1 cellular context compared by ENCODE assay signal in the genomic region with DNA sequence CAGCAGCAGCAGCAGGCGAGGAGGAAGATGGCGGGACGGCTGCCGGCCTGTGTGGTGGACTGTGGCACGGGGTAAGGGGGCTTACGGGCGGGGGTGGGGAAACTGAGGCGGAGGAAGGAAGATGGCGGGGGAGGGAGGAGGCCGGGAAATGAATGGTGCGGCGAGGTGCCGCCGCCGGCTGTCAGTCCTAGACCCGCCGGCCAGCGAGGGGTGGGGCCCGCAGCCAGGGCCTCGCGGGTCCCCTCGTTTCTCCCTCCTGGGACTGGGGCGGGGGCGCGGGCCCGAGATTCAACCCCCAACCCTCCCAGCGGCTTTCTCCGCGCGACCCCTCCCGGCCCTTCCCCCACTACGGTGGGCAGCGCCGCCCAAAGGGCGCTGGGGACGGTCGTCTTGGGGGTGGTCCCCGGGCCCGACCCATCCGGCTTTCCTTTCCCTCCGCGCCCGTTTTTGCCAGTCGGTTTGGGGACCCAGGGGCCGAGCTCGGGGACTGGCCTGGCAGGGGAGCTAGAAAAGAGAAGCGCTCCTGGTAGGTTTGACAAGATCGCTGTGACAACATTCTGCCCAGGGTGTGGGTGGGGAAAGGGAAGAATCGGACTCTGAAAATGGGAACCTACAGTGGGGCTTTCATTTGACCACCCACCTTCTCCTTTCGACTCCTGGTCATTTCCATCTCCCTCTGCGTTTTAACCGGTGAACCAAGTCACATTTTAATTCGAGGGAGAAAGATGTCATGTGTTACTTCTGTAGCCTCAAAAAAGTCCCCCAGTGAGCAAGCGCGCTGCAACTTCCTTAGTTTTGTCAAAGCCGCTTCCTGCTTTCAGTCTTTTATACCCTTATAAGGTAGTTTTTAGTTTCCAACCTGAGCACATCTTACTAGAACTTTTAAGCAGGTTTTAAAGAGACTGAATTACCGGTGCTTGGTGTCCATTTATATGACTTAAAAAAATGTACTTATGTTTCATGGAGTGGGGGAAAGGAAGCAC.
TF ChIP-seq lines count a peak whose summit lies in the region.

No MANE protein-coding gene starts in this region.

TF ChIP-seq in K562, 482 proteins besides CTCF, POLR2A, EP300 and RAD21 (continued from another document and continues in another):
- TF ChIP-seq, protein P1, sequence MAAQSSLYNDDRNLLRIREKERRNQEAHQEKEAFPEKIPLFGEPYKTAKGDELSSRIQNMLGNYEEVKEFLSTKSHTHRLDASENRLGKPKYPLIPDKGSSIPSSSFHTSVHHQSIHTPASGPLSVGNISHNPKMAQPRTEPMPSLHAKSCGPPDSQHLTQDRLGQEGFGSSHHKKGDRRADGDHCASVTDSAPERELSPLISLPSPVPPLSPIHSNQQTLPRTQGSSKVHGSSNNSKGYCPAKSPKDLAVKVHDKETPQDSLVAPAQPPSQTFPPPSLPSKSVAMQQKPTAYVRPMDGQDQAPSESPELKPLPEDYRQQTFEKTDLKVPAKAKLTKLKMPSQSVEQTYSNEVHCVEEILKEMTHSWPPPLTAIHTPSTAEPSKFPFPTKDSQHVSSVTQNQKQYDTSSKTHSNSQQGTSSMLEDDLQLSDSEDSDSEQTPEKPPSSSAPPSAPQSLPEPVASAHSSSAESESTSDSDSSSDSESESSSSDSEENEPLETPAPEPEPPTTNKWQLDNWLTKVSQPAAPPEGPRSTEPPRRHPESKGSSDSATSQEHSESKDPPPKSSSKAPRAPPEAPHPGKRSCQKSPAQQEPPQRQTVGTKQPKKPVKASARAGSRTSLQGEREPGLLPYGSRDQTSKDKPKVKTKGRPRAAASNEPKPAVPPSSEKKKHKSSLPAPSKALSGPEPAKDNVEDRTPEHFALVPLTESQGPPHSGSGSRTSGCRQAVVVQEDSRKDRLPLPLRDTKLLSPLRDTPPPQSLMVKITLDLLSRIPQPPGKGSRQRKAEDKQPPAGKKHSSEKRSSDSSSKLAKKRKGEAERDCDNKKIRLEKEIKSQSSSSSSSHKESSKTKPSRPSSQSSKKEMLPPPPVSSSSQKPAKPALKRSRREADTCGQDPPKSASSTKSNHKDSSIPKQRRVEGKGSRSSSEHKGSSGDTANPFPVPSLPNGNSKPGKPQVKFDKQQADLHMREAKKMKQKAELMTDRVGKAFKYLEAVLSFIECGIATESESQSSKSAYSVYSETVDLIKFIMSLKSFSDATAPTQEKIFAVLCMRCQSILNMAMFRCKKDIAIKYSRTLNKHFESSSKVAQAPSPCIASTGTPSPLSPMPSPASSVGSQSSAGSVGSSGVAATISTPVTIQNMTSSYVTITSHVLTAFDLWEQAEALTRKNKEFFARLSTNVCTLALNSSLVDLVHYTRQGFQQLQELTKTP (IDR thresholded peaks at IDR 0.05; ENCODE audit: low read depth in 1 of 2, partially characterized antibody in 2 of 2) = peak in 1 of 2 experiments; percentile 53
- peak; percentile 68; the same call in 1 of the 2 replicates for TF ChIP-seq MYC (IDR thresholded peaks at IDR 0.05; ENCODE audit: low read depth, low read length)
- no peak for TF ChIP-seq MYC (CRISPR knock-in tag; IDR thresholded peaks at IDR 0.05; ENCODE audit: borderline replicate concordance, low read depth)
- TF ChIP-seq ARNT (IDR thresholded peaks at IDR 0.05) = peak in 1 of 2 experiments; percentile 22; a peak in 1 of 4 replicates
- TF ChIP-seq, protein P2, sequence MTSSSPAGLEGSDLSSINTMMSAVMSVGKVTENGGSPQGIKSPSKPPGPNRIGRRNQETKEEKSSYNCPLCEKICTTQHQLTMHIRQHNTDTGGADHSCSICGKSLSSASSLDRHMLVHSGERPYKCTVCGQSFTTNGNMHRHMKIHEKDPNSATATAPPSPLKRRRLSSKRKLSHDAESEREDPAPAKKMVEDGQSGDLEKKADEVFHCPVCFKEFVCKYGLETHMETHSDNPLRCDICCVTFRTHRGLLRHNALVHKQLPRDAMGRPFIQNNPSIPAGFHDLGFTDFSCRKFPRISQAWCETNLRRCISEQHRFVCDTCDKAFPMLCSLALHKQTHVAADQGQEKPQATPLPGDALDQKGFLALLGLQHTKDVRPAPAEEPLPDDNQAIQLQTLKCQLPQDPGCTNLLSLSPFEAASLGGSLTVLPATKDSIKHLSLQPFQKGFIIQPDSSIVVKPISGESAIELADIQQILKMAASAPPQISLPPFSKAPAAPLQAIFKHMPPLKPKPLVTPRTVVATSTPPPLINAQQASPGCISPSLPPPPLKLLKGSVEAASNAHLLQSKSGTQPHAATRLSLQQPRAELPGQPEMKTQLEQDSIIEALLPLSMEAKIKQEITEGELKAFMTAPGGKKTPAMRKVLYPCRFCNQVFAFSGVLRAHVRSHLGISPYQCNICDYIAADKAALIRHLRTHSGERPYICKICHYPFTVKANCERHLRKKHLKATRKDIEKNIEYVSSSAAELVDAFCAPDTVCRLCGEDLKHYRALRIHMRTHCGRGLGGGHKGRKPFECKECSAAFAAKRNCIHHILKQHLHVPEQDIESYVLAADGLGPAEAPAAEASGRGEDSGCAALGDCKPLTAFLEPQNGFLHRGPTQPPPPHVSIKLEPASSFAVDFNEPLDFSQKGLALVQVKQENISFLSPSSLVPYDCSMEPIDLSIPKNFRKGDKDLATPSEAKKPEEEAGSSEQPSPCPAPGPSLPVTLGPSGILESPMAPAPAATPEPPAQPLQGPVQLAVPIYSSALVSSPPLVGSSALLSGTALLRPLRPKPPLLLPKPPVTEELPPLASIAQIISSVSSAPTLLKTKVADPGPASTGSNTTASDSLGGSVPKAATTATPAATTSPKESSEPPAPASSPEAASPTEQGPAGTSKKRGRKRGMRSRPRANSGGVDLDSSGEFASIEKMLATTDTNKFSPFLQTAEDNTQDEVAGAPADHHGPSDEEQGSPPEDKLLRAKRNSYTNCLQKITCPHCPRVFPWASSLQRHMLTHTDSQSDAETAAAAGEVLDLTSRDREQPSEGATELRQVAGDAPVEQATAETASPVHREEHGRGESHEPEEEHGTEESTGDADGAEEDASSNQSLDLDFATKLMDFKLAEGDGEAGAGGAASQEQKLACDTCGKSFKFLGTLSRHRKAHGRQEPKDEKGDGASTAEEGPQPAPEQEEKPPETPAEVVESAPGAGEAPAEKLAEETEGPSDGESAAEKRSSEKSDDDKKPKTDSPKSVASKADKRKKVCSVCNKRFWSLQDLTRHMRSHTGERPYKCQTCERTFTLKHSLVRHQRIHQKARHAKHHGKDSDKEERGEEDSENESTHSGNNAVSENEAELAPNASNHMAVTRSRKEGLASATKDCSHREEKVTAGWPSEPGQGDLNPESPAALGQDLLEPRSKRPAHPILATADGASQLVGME (CRISPR knock-in tag; IDR thresholded peaks at IDR 0.05) = no peak
- TF ChIP-seq, protein P3, sequence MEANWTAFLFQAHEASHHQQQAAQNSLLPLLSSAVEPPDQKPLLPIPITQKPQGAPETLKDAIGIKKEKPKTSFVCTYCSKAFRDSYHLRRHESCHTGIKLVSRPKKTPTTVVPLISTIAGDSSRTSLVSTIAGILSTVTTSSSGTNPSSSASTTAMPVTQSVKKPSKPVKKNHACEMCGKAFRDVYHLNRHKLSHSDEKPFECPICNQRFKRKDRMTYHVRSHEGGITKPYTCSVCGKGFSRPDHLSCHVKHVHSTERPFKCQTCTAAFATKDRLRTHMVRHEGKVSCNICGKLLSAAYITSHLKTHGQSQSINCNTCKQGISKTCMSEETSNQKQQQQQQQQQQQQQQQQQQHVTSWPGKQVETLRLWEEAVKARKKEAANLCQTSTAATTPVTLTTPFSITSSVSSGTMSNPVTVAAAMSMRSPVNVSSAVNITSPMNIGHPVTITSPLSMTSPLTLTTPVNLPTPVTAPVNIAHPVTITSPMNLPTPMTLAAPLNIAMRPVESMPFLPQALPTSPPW (CRISPR knock-in tag; IDR thresholded peaks at IDR 0.05) = 0 out of 2 replicates have a peak, but pooled peaks have one; percentile 13
- no peak for TF ChIP-seq CBX1 (IDR thresholded peaks at IDR 0.05; ENCODE audit: low read depth)
- TF ChIP-seq CTBP1 (IDR thresholded peaks at IDR 0.05; ENCODE audit: borderline replicate concordance) = no peak
- TF ChIP-seq RBM15 (IDR thresholded peaks at IDR 0.05; ENCODE audit: insufficient read depth, low read length) = no peak
- peak; percentile 23 to 53; a peak in 1 of 4 replicates for TF ChIP-seq NONO (IDR thresholded peaks at IDR 0.05; ENCODE audit: low read depth in 2 of 2, low read length in 1 of 2)
- TF ChIP-seq, protein P4, sequence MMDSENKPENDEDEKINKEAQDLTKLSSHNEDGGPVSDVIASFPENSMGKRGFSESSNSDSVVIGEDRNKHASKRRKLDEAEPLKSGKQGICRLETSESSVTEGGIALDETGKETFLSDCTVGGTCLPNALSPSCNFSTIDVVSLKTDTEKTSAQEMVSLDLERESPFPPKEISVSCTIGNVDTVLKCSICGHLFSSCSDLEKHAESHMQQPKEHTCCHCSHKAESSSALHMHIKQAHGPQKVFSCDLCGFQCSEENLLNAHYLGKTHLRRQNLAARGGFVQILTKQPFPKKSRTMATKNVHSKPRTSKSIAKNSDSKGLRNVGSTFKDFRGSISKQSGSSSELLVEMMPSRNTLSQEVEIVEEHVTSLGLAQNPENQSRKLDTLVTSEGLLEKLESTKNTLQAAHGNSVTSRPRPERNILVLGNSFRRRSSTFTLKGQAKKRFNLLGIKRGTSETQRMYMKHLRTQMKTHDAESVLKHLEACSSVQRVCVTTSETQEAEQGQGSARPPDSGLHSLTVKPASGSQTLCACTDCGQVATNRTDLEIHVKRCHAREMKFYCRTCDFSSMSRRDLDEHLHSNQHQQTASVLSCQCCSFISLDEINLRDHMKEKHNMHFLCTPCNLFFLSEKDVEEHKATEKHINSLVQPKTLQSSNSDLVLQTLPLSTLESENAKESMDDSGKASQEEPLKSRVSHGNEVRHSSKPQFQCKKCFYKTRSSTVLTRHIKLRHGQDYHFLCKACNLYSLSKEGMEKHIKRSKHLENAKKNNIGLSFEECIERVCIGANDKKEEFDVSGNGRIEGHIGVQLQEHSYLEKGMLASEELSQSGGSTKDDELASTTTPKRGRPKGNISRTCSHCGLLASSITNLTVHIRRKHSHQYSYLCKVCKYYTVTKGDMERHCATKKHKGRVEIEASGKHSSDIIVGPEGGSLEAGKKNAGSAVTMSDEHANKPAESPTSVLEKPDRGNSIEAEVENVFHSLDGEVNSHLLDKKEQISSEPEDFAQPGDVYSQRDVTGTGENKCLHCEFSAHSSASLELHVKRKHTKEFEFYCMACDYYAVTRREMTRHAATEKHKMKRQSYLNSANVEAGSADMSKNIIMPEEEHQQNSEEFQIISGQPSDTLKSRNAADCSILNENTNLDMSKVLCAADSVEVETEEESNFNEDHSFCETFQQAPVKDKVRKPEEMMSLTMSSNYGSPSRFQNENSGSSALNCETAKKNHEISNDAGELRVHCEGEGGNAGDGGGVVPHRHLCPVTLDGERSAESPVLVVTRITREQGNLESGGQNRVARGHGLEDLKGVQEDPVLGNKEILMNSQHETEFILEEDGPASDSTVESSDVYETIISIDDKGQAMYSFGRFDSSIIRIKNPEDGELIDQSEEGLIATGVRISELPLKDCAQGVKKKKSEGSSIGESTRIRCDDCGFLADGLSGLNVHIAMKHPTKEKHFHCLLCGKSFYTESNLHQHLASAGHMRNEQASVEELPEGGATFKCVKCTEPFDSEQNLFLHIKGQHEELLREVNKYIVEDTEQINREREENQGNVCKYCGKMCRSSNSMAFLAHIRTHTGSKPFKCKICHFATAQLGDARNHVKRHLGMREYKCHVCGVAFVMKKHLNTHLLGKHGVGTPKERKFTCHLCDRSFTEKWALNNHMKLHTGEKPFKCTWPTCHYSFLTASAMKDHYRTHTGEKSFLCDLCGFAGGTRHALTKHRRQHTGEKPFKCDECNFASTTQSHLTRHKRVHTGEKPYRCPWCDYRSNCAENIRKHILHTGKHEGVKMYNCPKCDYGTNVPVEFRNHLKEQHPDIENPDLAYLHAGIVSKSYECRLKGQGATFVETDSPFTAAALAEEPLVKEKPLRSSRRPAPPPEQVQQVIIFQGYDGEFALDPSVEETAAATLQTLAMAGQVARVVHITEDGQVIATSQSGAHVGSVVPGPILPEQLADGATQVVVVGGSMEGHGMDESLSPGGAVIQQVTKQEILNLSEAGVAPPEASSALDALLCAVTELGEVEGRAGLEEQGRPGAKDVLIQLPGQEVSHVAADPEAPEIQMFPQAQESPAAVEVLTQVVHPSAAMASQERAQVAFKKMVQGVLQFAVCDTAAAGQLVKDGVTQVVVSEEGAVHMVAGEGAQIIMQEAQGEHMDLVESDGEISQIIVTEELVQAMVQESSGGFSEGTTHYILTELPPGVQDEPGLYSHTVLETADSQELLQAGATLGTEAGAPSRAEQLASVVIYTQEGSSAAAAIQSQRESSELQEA (IDR thresholded peaks at IDR 0.05; ENCODE audit: low read depth) = peak; percentile 54; the same call in 1 of the 2 replicates
- TF ChIP-seq, protein P5, sequence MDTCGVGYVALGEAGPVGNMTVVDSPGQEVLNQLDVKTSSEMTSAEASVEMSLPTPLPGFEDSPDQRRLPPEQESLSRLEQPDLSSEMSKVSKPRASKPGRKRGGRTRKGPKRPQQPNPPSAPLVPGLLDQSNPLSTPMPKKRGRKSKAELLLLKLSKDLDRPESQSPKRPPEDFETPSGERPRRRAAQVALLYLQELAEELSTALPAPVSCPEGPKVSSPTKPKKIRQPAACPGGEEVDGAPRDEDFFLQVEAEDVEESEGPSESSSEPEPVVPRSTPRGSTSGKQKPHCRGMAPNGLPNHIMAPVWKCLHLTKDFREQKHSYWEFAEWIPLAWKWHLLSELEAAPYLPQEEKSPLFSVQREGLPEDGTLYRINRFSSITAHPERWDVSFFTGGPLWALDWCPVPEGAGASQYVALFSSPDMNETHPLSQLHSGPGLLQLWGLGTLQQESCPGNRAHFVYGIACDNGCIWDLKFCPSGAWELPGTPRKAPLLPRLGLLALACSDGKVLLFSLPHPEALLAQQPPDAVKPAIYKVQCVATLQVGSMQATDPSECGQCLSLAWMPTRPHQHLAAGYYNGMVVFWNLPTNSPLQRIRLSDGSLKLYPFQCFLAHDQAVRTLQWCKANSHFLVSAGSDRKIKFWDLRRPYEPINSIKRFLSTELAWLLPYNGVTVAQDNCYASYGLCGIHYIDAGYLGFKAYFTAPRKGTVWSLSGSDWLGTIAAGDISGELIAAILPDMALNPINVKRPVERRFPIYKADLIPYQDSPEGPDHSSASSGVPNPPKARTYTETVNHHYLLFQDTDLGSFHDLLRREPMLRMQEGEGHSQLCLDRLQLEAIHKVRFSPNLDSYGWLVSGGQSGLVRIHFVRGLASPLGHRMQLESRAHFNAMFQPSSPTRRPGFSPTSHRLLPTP (IDR thresholded peaks at IDR 0.05; ENCODE audit: borderline replicate concordance, extremely low read depth, insufficient read length) = no peak
- TF ChIP-seq MEIS2 (IDR thresholded peaks at IDR 0.05; ENCODE audit: partially characterized antibody) = no peak
- peak; percentile 81 for TF ChIP-seq ELF1 (tag; IDR thresholded peaks at IDR 0.05)
- TF ChIP-seq HOXB6 (CRISPR knock-in tag; IDR thresholded peaks at IDR 0.05; ENCODE audit: borderline replicate concordance) = no peak
